In the genomic region with DNA sequence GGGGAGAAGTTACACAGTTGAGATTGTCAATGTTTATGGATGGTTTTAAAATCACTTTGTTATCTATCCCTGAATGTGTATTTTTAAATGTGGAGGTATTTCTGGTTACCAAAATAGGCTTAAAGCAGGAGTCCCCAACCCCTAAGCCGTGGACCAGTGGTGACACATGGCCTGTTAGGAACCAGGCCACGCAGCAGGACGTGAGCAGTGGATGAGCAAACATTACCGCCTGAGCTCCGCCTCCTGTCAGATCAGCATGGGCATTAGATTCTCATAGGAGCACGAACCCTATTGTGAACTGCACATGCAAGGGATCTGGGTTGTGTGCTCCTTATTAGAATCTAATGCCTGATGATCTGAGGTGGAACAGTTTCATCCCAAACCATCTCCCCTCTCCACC, we compare ENCODE assay signal across 17 cellular contexts.
DNase-seq lines count a peak whose midpoint lies in the region; ATAC-seq, FAIRE-seq and TF ChIP-seq lines count a peak whose summit lies in the region.
"Had no signal": no experiment of that assay in that cellular context is flagged by ENCODE, and none has a peak within 500 bp of the region (broad histone marks: within the 10 kb centered on the region; RNA-seq: fewer than 3 reads in every experiment).

No MANE protein-coding gene starts in this region.

- H3K4me3 Mint-ChIP-seq in glutamatergic neuron (ENCODE audit: unreplicated experiment): no peak overlapping the region
- H3K4me3 Mint-ChIP-seq: CD4-positive, CD25-positive, alpha-beta regulatory T cell had no signal

- H3K36me3 ChIP-seq in right lobe of liver (no peaks in the 10 kb centered on the region), pancreas (no peaks in the 10 kb centered on the region)
- H3K36me3 ChIP-seq: HAP-1 had no signal

- H3K9me3 ChIP-seq in right lobe of liver (no peaks in the 10 kb centered on the region), pancreas (no peaks in the 10 kb centered on the region)
- H3K9me3 ChIP-seq: HAP-1 had no signal

- no peak overlapping the region for H3K27ac Mint-ChIP-seq in glutamatergic neuron (ENCODE audit: unreplicated experiment)
- H3K27ac Mint-ChIP-seq: CD4-positive, CD25-positive, alpha-beta regulatory T cell had no signal

- intact Hi-C loops in right lobe of liver (cut with DNase I) (no loop called here), pancreas (cut with DNase I) (loop anchor here in 1 of 3 donors (10.0 kb wide), 1 partner anchor 434 kb away; no protein-coding TSS in a partner anchor)

- no peaks in the 10 kb centered on the region for H3K36me3 Mint-ChIP-seq in glutamatergic neuron (ENCODE audit: unreplicated experiment)

- DNase-seq in DMS53 (lab: John Stamatoyannopoulos, UW) (peak; percentile 33), DMS53 treated with DMSO at 0.1 percent for 48 hours (lab: John Stamatoyannopoulos, UW; ENCODE audit: unreplicated experiment) (no peak), right lobe of liver (no peak), pancreas (peak in 1 of 6 donors; percentile 38), nucleus accumbens (lab: John Stamatoyannopoulos, UW) (no peak), GM19240 (ENCODE audit: insufficient read length, low spot score) (no peak), glutamatergic neuron (no peak)
- DNase-seq: AML-193; CD4-positive, CD25-positive, alpha-beta regulatory T cell; DMS79 had no signal

- no peak for TF ChIP-seq POLR2A in right lobe of liver (IDR thresholded peaks at IDR 0.05)

- FAIRE-seq in pancreas (lab: Jason Lieb, UNC): no peak
- FAIRE-seq: GM12878, H1, HTR-8/SVneo had no signal

- TF ChIP-seq CTCF in right lobe of liver (IDR thresholded peaks at IDR 0.05) (no peak), pancreas (IDR thresholded peaks at IDR 0.05) (no peak), glutamatergic neuron (IDR thresholded peaks at IDR 0.05; ENCODE audit: partially characterized antibody, unreplicated experiment) (no peak)

- ATAC-seq in right lobe of liver (peak; percentile 43 to 68 (median 56)), pancreas (peak in 3 of 4 donors; percentile 17 to 45 (median 44)), HG03457 (IDR thresholded peaks at IDR 0.05; ENCODE audit: unreplicated experiment) (no peak)
- ATAC-seq: GM12878 had no signal

- H3K4me1 ChIP-seq in right lobe of liver: peaks cover 0 to 12% (median 0%) of the 10 kb centered on the region in 4 donors
- peaks cover 23 to 57% (median 26%) of the 10 kb centered on the region in 3 donors for H3K4me1 ChIP-seq in pancreas
- H3K4me1 ChIP-seq: HAP-1 had no signal

- H3K9me3 Mint-ChIP-seq in glutamatergic neuron (ENCODE audit: unreplicated experiment): no peaks in the 10 kb centered on the region
- H3K9me3 Mint-ChIP-seq: CD4-positive, CD25-positive, alpha-beta regulatory T cell had no signal

- H3K4me3 ChIP-seq in right lobe of liver (no peak overlapping the region), pancreas (no peak overlapping the region)
- H3K4me3 ChIP-seq: BLaER1 treated with 17β-estradiol and CSF1 and Interleukin-3, amounts not matched to agents 10 nM and 100 nM; GM12878; HAP-1 had no signal

- peaks cover 4% of the 10 kb centered on the region for H3K27me3 Mint-ChIP-seq in glutamatergic neuron (ENCODE audit: unreplicated experiment)
- H3K27me3 Mint-ChIP-seq: CD4-positive, CD25-positive, alpha-beta regulatory T cell had no signal

- H3K27ac ChIP-seq in right lobe of liver (no peak overlapping the region), pancreas (peak overlapping the region in 1 of 4 donors; percentile 9)
- H3K27ac ChIP-seq: 22Rv1; BLaER1 treated with 17β-estradiol and CSF1 and Interleukin-3, amounts not matched to agents 10 nM and 100 nM had no signal

- H3K4me1 Mint-ChIP-seq in glutamatergic neuron (ENCODE audit: low read depth, unreplicated experiment): peaks cover 6% of the 10 kb centered on the region

- no peaks in the 10 kb centered on the region for H3K27me3 ChIP-seq in right lobe of liver
- H3K27me3 ChIP-seq in pancreas: no peaks in the 10 kb centered on the region
- H3K27me3 ChIP-seq: BLaER1 treated with 17β-estradiol and CSF1 and Interleukin-3, amounts not matched to agents 10 nM and 100 nM had no signal

- WGBS in right lobe of liver (ENCODE audit: insufficient coverage, low coverage, low lambda C conversion rate, missing lambda C conversion rate): 47% methylated on average over 5 of the region's 6 CpGs
- WGBS in pancreas, 2 donors: 47 to 64% methylated on average over 6 of the region's 6 CpGs
